Comparison of ENCODE assay signal across 7 cellular contexts in the genomic region with DNA sequence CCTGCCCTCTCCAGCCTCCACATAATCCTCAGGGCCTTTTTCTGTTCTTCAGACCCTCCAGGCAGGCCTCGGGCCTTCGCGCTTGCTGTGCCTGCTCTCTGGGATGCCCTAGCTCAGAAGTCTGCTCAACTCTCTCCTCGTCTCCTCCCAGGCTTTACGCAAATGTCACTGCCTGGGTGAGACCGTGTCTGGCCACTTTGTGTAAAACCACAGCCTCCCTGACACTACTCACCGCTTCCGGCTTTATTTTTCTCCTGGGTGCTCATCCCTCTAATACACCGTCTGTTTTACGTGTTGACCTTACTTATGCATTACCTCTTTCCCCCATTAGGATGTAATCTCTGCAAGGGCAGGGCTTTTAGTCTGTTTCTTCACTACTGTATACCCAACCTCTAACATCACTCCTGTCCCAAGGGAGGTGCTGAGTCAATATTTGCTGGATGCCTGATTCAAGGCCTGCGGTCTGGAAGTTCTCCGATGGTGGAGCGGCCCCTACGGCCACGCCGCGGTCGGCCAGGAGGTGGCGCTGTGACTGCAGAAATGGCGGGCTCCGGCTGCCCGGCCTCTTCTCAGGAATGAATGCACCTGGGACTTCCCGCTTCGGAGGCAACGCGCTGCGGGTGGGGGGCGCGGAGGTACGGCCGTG. TPM values are rescaled to one million over a fixed set of nuclear protein-coding genes. Genes with fewer than 3 reads are reported as not detected.
DNase-seq lines count a peak whose midpoint lies in the region; ATAC-seq and TF ChIP-seq lines count a peak whose summit lies in the region.

No MANE protein-coding gene starts in this region.

- POLR2A ChIA-PET in IMR-90 (lab: Charles Lee; ENCODE audit: unreplicated experiment) = no interaction called here
- POLR2A ChIA-PET in naive thymus-derived CD4-positive, alpha-beta T cell (lab: Charles Lee) = no interaction called here

- H3K4me3 Mint-ChIP-seq in activated T-cell treated with anti-CD3 and anti-CD28 coated beads, Interleukin-2, amount 50 U/mL, for 24 hours = no peak overlapping the region
- no peak overlapping the region for H3K4me3 Mint-ChIP-seq in naive thymus-derived CD4-positive, alpha-beta T cell
- H3K4me3 Mint-ChIP-seq in stimulated activated effector memory CD8-positive, alpha-beta T cell treated with anti-CD3 and anti-CD28 coated beads, Interleukin-12 subunit alpha, Interleukin-12 subunit beta, amount 100 ng/mL, for 72 hours = no peak overlapping the region

- H3K18ac ChIP-seq in IMR-90 (ENCODE audit: low read depth, low read length) = no peak overlapping the region

- H3K36me3 ChIP-seq in IMR-90 (ENCODE audit: control insufficient read depth, insufficient read depth, low read length) (no peaks in the 10 kb centered on the region), OCI-LY3 (replicated peaks; ENCODE audit: low read depth, low read length) (no peaks in the 10 kb centered on the region), esophagus squamous epithelium (no peaks in the 10 kb centered on the region)
- H3K36me3 ChIP-seq in naive thymus-derived CD4-positive, alpha-beta T cell (ENCODE audit: control insufficient read depth in 2 of 3, insufficient read depth in 3 of 3, low read length in 3 of 3) = no peaks in the 10 kb centered on the region

- no peaks in the 10 kb centered on the region for H3K79me1 ChIP-seq in IMR-90 (ENCODE audit: low read depth in 1 of 2, low read length in 2 of 2)

- no peak overlapping the region for H3K56ac ChIP-seq in IMR-90 (ENCODE audit: extremely low read depth, insufficient read depth, low read length)

- H3K23ac ChIP-seq in IMR-90 (ENCODE audit: low read depth, low read length) = no peak overlapping the region

- DNase-seq in GM13976 (ENCODE audit: low spot score) (peak; percentile 91), IMR-90 (peak; percentile 93), esophagus squamous epithelium (lab: John Stamatoyannopoulos, UW) (no peak)
- DNase-seq in activated T-cell treated with anti-CD3 and anti-CD28 coated beads, Interleukin-2, amount 50 U/mL, for 24 hours = peak; percentile 84
- DNase-seq in naive thymus-derived CD4-positive, alpha-beta T cell = peak in 8 of 9 donors; percentile 14 to 88 (median 52)
- peak; percentile 82 to 93 for DNase-seq in stimulated activated effector memory CD8-positive, alpha-beta T cell treated with anti-CD3 and anti-CD28 coated beads, Interleukin-12 subunit alpha, Interleukin-12 subunit beta, amount 100 ng/mL, for 72 hours (ENCODE audit: low spot score in 2 of 2)

- H3K4me3 ChIP-seq in IMR-90 (ENCODE audit: insufficient read depth, low read depth, low read length) = no peak overlapping the region
- peak overlapping the region; percentile 66 for H3K4me3 ChIP-seq in OCI-LY3 (ENCODE audit: low read length)
- H3K4me3 ChIP-seq in esophagus squamous epithelium = peak overlapping the region in 1 of 4 donors; percentile 33
- no peak overlapping the region for H3K4me3 ChIP-seq in naive thymus-derived CD4-positive, alpha-beta T cell (ENCODE audit: low read length)

- H3K14ac ChIP-seq in IMR-90 (replicated peaks; ENCODE audit: low read depth, low read length) = no peak overlapping the region

- no peak overlapping the region for H2BK5ac ChIP-seq in IMR-90 (ENCODE audit: low read depth, low read length, poor library complexity, severe bottlenecking)

- no peak overlapping the region for H2BK120ac ChIP-seq in IMR-90 (ENCODE audit: low read depth, low read length)

- H3K4me1 ChIP-seq in IMR-90 (ENCODE audit: control insufficient read depth, insufficient read depth, low read length) (no peaks in the 10 kb centered on the region), OCI-LY3 (ENCODE audit: low read length) (peaks cover 32% of the 10 kb centered on the region), esophagus squamous epithelium (peaks cover 0 to 12% (median 4%) of the 10 kb centered on the region in 3 donors)
- H3K4me1 ChIP-seq in naive thymus-derived CD4-positive, alpha-beta T cell (ENCODE audit: control insufficient read depth in 2 of 2, insufficient read depth in 2 of 2, low read length in 2 of 2) = no peaks in the 10 kb centered on the region

- no TSS peak for BruUV-seq in IMR-90 (replicated peaks; lab: Mats Ljungman, UMichigan)

- H3K4me2 ChIP-seq in IMR-90 (ENCODE audit: low read depth, low read length) (no peak overlapping the region), OCI-LY3 (ENCODE audit: low read length) (peak overlapping the region; percentile 74)

- intact Hi-C loops in IMR-90 (cut with micrococcal nuclease) = loop anchor here (1.0 to 5.0 kb wide), 9 partner anchors 52 to 819 kb away; partner anchors contain the start of gene NECTIN1
- intact Hi-C loops in esophagus squamous epithelium (cut with DNase I) = loop anchor here (5.0 to 10.0 kb wide), 2 partner anchors 181 to 624 kb away; no protein-coding TSS in a partner anchor
- intact Hi-C loops in naive thymus-derived CD4-positive, alpha-beta T cell (cut with micrococcal nuclease) = loop anchor here in 1 of 2 donors (1.0 kb wide), 3 partner anchors 53 to 627 kb away; partner anchors contain the start of gene NECTIN1

- no peak overlapping the region for H4K5ac ChIP-seq in IMR-90 (ENCODE audit: low read depth, low read length)

- no peaks in the 10 kb centered on the region for H3K4me1 Mint-ChIP-seq in activated T-cell treated with anti-CD3 and anti-CD28 coated beads, Interleukin-2, amount 50 U/mL, for 24 hours (ENCODE audit: low read depth)
- H3K4me1 Mint-ChIP-seq in naive thymus-derived CD4-positive, alpha-beta T cell = peaks cover 0 to 1% (median 0%) of the 10 kb centered on the region in 7 donors
- H3K4me1 Mint-ChIP-seq in stimulated activated effector memory CD8-positive, alpha-beta T cell treated with anti-CD3 and anti-CD28 coated beads, Interleukin-12 subunit alpha, Interleukin-12 subunit beta, amount 100 ng/mL, for 72 hours = peaks cover 12% of the 10 kb centered on the region

- peak overlapping the region; percentile 64 for H2AFZ ChIP-seq in IMR-90 (replicated peaks; ENCODE audit: low read length, poor library complexity)
- H2AFZ ChIP-seq in OCI-LY3 (ENCODE audit: low read depth, low read length) = peak overlapping the region; percentile 45; the same call in 1 of the 2 replicates

- no peak overlapping the region for H4K91ac ChIP-seq in IMR-90 (ENCODE audit: insufficient read depth, low read depth, low read length)

- H3K27me3 Mint-ChIP-seq in activated T-cell treated with anti-CD3 and anti-CD28 coated beads, Interleukin-2, amount 50 U/mL, for 24 hours = peaks cover 25% of the 10 kb centered on the region
- H3K27me3 Mint-ChIP-seq in naive thymus-derived CD4-positive, alpha-beta T cell = peaks cover 2 to 28% (median 25%) of the 10 kb centered on the region in 5 donors

- H3K79me2 ChIP-seq in OCI-LY3 (ENCODE audit: low read length) = no peaks in the 10 kb centered on the region

- no peak for TF ChIP-seq POLR2A in IMR-90 (IDR thresholded peaks at IDR 0.05; ENCODE audit: low read depth, low read length)
- TF ChIP-seq POLR2A in esophagus squamous epithelium (IDR thresholded peaks at IDR 0.05) = no peak

- H3K27ac ChIP-seq in IMR-90 (ENCODE audit: insufficient read depth, low read length) (no peak overlapping the region), OCI-LY3 (ENCODE audit: low read length) (no peak overlapping the region), esophagus squamous epithelium (no peak overlapping the region)
- H3K27ac ChIP-seq in naive thymus-derived CD4-positive, alpha-beta T cell (ENCODE audit: low read depth, low read length) = no peak overlapping the region

- no peaks in the 10 kb centered on the region for H3K9me1 ChIP-seq in IMR-90 (ENCODE audit: insufficient read depth, low read length)

- TF ChIP-seq RAD21 in IMR-90 (IDR thresholded peaks at IDR 0.05; ENCODE audit: low read length) = peak; percentile 94

- no peak overlapping the region for H2AK5ac ChIP-seq in IMR-90 (ENCODE audit: low read depth, low read length)

- H3K36me3 Mint-ChIP-seq in activated T-cell treated with anti-CD3 and anti-CD28 coated beads, Interleukin-2, amount 50 U/mL, for 24 hours (ENCODE audit: low read depth) = no peaks in the 10 kb centered on the region
- no peaks in the 10 kb centered on the region for H3K36me3 Mint-ChIP-seq in naive thymus-derived CD4-positive, alpha-beta T cell
- H3K36me3 Mint-ChIP-seq in stimulated activated effector memory CD8-positive, alpha-beta T cell treated with anti-CD3 and anti-CD28 coated beads, Interleukin-12 subunit alpha, Interleukin-12 subunit beta, amount 100 ng/mL, for 72 hours = no peaks in the 10 kb centered on the region

- 38% methylated on average over 23 of the region's 31 CpGs; no CpG with 5 or more reads in 1 of the 2 experiments for WGBS in IMR-90 (ENCODE audit: extremely low coverage in 2 of 2, insufficient read length in 1 of 2), 2 experiments
- WGBS in esophagus squamous epithelium, 2 donors = 37 to 56% methylated on average over 13 to 22 of the region's 31 CpGs

- H3K9ac ChIP-seq in IMR-90 (ENCODE audit: low read depth, low read length) (no peak overlapping the region), OCI-LY3 (ENCODE audit: low read length) (peak overlapping the region; percentile 32; the same call in 1 of the 2 replicates)

- H4K20me1 ChIP-seq in IMR-90 (ENCODE audit: insufficient read depth, low read length) (peaks cover 3% of the 10 kb centered on the region; the same call in 1 of the 2 replicates), OCI-LY3 (ENCODE audit: insufficient read depth, low read length) (no peaks in the 10 kb centered on the region)

- no peak overlapping the region for H4K8ac ChIP-seq in IMR-90 (ENCODE audit: low read depth in 2 of 2, low read length in 2 of 2)

- ATAC-seq in IMR-90 (ENCODE audit: low read depth) = peak; percentile 96
- peak; percentile 73 for ATAC-seq in naive thymus-derived CD4-positive, alpha-beta T cell
- ATAC-seq in stimulated activated effector memory CD8-positive, alpha-beta T cell treated with anti-CD3 and anti-CD28 coated beads, Interleukin-12 subunit alpha, Interleukin-12 subunit beta, amount 100 ng/mL, for 72 hours = peak; percentile 66

- TF ChIP-seq CTCF in GM13976 (IDR thresholded peaks at IDR 0.05; ENCODE audit: borderline replicate concordance, control extremely low read depth, extremely low read depth, insufficient read depth, missing control alignments) = peak; percentile 98
- TF ChIP-seq CTCF in IMR-90 (conservative IDR thresholded peaks at IDR 0.05; ENCODE audit: low read depth, low read length) = peak; percentile 98
- TF ChIP-seq CTCF in OCI-LY3 (IDR thresholded peaks at IDR 0.05; ENCODE audit: low read depth, low read length) = peak; percentile 98
- peak; percentile 85 to 99 (median 97) for TF ChIP-seq CTCF in esophagus squamous epithelium (IDR thresholded peaks at IDR 0.05)

- dilution Hi-C loops in IMR-90 (cut with HindIII; ENCODE audit: low sequenced_read_pairs, unreplicated experiment) = no loop called here

- H3K27me3 ChIP-seq in IMR-90 (ENCODE audit: control insufficient read depth, insufficient read depth, low read length) (peaks cover 47% of the 10 kb centered on the region), OCI-LY3 (ENCODE audit: low read depth, low read length) (peaks cover 5% of the 10 kb centered on the region; the same call in 1 of the 2 replicates), esophagus squamous epithelium (peaks cover 0 to 10% (median 0%) of the 10 kb centered on the region in 4 donors)
- H3K27me3 ChIP-seq in naive thymus-derived CD4-positive, alpha-beta T cell (ENCODE audit: control insufficient read depth in 2 of 2, insufficient read depth in 2 of 2, low read length in 2 of 2) = no peaks in the 10 kb centered on the region

- H3K9me3 Mint-ChIP-seq in activated T-cell treated with anti-CD3 and anti-CD28 coated beads, Interleukin-2, amount 50 U/mL, for 24 hours = no peaks in the 10 kb centered on the region
- peaks cover 0 to 5% (median 0%) of the 10 kb centered on the region in 11 donors for H3K9me3 Mint-ChIP-seq in naive thymus-derived CD4-positive, alpha-beta T cell
- H3K9me3 Mint-ChIP-seq in stimulated activated effector memory CD8-positive, alpha-beta T cell treated with anti-CD3 and anti-CD28 coated beads, Interleukin-12 subunit alpha, Interleukin-12 subunit beta, amount 100 ng/mL, for 72 hours = no peaks in the 10 kb centered on the region

- H3K4ac ChIP-seq in IMR-90 (ENCODE audit: low read depth, low read length) = no peak overlapping the region

- H3K9me3 ChIP-seq in IMR-90 (ENCODE audit: control insufficient read depth, insufficient read depth, low read length) (no peaks in the 10 kb centered on the region), OCI-LY3 (ENCODE audit: insufficient read depth, low read length) (no peaks in the 10 kb centered on the region), esophagus squamous epithelium (no peaks in the 10 kb centered on the region)
- H3K9me3 ChIP-seq in naive thymus-derived CD4-positive, alpha-beta T cell (ENCODE audit: control insufficient read depth in 2 of 3, low read length in 3 of 3) = no peaks in the 10 kb centered on the region

- CTCF ChIA-PET in IMR-90 (lab: Yijun Ruan, JAX) = interaction anchor here (1.8 kb wide), 1 partner anchor 125 kb away, joined by 5 read pairs; no protein-coding TSS in a partner anchor
- CTCF ChIA-PET in naive thymus-derived CD4-positive, alpha-beta T cell (lab: Charles Lee) = no interaction called here

- in situ Hi-C loops in GM13976 (cut with MboI; ENCODE audit: low sequenced_read_pairs, unreplicated experiment) = loop anchor here (5.0 to 10.0 kb wide), 2 partner anchors 51 to 174 kb away; no protein-coding TSS in a partner anchor
- in situ Hi-C loops in IMR-90 (cut with MboI; ENCODE audit: low sequenced_read_pairs) = loop anchor here (5.0 kb wide), 2 partner anchors 251 to 626 kb away; no protein-coding TSS in a partner anchor

- no peak overlapping the region for H3K27ac Mint-ChIP-seq in activated T-cell treated with anti-CD3 and anti-CD28 coated beads, Interleukin-2, amount 50 U/mL, for 24 hours
- peak overlapping the region in 1 of 9 donors; percentile 58 for H3K27ac Mint-ChIP-seq in naive thymus-derived CD4-positive, alpha-beta T cell
- no peak overlapping the region for H3K27ac Mint-ChIP-seq in stimulated activated effector memory CD8-positive, alpha-beta T cell treated with anti-CD3 and anti-CD28 coated beads, Interleukin-12 subunit alpha, Interleukin-12 subunit beta, amount 100 ng/mL, for 72 hours

- no peak overlapping the region for H2BK20ac ChIP-seq in IMR-90 (ENCODE audit: low read depth, low read length)

- H2AK9ac ChIP-seq in IMR-90 (replicated peaks; ENCODE audit: low read depth, low read length, poor library complexity) = peak overlapping the region; percentile 23

- H2BK15ac ChIP-seq in IMR-90 (ENCODE audit: low read depth, low read length) = no peak overlapping the region

RNA-seq across cellular contexts. Expression of gene THY1, which starts 58.2 kb away (rescaled TPM):
- total RNA-seq in IMR-90 (2012; rRNA removed) (703 and 816 TPM in 2 replicates), esophagus squamous epithelium (1 to 10 TPM in 3 of 4 donors, under 1 TPM in 1; 0.57 to 7.6 (median 2.9) TPM)
- polyA plus RNA-seq in IMR-90 (2012; rRNA removed) = 1,657 and 2,603 TPM in 2 replicates
- polyA plus RNA-seq in IMR-90 (2012; cell fraction: cytosol; rRNA removed) = 329 and 2,274 TPM in 2 replicates
- polyA plus RNA-seq in IMR-90 (2012; cell fraction: nucleus; rRNA removed; ENCODE audit: low replicate concordance) = 846 and 954 TPM in 2 replicates
- total RNA-seq in naive thymus-derived CD4-positive, alpha-beta T cell = 1 to 10 TPM in 1 of 5 experiments, not detected in 4; 2.2 TPM
- polyA plus RNA-seq in naive thymus-derived CD4-positive, alpha-beta T cell = not detected

Comparison
In these comparisons a context has a peak if more than half of its experiments do, and no peak if none do; other contexts are left out.
1. RNA of gene THY1, which starts 58.2 kb away (total RNA-seq): 703 to 816 TPM in IMR-90; 0.57 to 7.6 TPM in esophagus squamous epithelium and 2.2 TPM in naive thymus-derived CD4-positive, alpha-beta T cell; every median in the first group is over 10 times any median in the second.
2. Peak in every context shown above with its lines, with median percentiles within 50 percentile points of each other: CTCF ChIP-seq and ATAC-seq.